ENCODE assay signal across 23 cellular contexts in genomic region chr16:61678182-61678581, GRCh38.
DNase-seq lines count a peak whose midpoint lies in the region; ATAC-seq, FAIRE-seq and TF ChIP-seq lines count a peak whose summit lies in the region.
"Had no signal": no experiment of that assay in that cellular context is flagged by ENCODE, and none has a peak within 500 bp of the region (broad histone marks: within the 10 kb centered on the region; RNA-seq: fewer than 3 reads in every experiment).

No MANE protein-coding gene starts in this region.

- H2BK12ac ChIP-seq in H9 (ENCODE audit: insufficient read length, low read depth, low read length) = no peak overlapping the region

- H3K4me1 ChIP-seq in HepG2 (ENCODE audit: insufficient read depth, low read length) = no peaks in the 10 kb centered on the region
- no peaks in the 10 kb centered on the region for H3K4me1 ChIP-seq in right lobe of liver
- H3K4me1 ChIP-seq in H9 (ENCODE audit: insufficient read depth, low read length) = peaks cover 6% of the 10 kb centered on the region; the same call in 1 of the 2 replicates
- H3K4me1 ChIP-seq in GM12878 (ENCODE audit: control insufficient read depth, insufficient read depth, low read length) = no peaks in the 10 kb centered on the region
- H3K4me1 ChIP-seq in colonic mucosa = no peaks in the 10 kb centered on the region

- no peak overlapping the region for H4K8ac ChIP-seq in H9 (replicated peaks; ENCODE audit: insufficient read length, low read depth, low read length)

- H3K27me3 ChIP-seq in HepG2 (ENCODE audit: control insufficient read depth in 1 of 2, insufficient read depth in 2 of 2, low read length in 2 of 2) (no peaks in the 10 kb centered on the region), right lobe of liver (no peaks in the 10 kb centered on the region), H9 (ENCODE audit: insufficient read depth, low read length) (no peaks in the 10 kb centered on the region), GM12878 (replicated peaks in 1 of 2; ENCODE audit: control insufficient read depth in 2 of 2, insufficient read depth in 2 of 2, low read length in 1 of 2) (no peaks in the 10 kb centered on the region), colonic mucosa (no peaks in the 10 kb centered on the region), MG63 (no peaks in the 10 kb centered on the region)
- H3K27me3 ChIP-seq: BLaER1 treated with 17β-estradiol and CSF1 and Interleukin-3, amounts not matched to agents 10 nM and 100 nM had no signal

- H4K91ac ChIP-seq in H9 (ENCODE audit: insufficient read length, low read depth, low read length) = no peak overlapping the region

- POLR2A ChIA-PET in HepG2 (lab: Yijun Ruan, JAX) (no interaction called here), GM12878 (lab: Charles Lee) (no interaction called here)

- H3K4me3 ChIP-seq in HepG2 (replicated peaks in 1 of 3; ENCODE audit: insufficient read depth in 1 of 3, low read depth in 2 of 3, low read length in 3 of 3) (no peak overlapping the region), right lobe of liver (no peak overlapping the region), GM12878 (no peak overlapping the region), colonic mucosa (no peak overlapping the region), MG63 (no peak overlapping the region)
- H3K4me3 ChIP-seq: BLaER1 treated with 17β-estradiol and CSF1 and Interleukin-3, amounts not matched to agents 10 nM and 100 nM had no signal

- H3K27ac ChIP-seq in HepG2 (ENCODE audit: extremely low read length, insufficient read depth, low read length) = no peak overlapping the region
- H3K27ac ChIP-seq in right lobe of liver = no peak overlapping the region
- no peak overlapping the region for H3K27ac ChIP-seq in H9 (ENCODE audit: insufficient read length, low read depth, low read length)
- H3K27ac ChIP-seq in GM12878 (ENCODE audit: control insufficient read depth, insufficient read depth) = no peak overlapping the region
- no peak overlapping the region for H3K27ac ChIP-seq in colonic mucosa
- H3K27ac ChIP-seq: 22Rv1; BLaER1 treated with 17β-estradiol and CSF1 and Interleukin-3, amounts not matched to agents 10 nM and 100 nM had no signal

- TF ChIP-seq RAD21 in HepG2 (CRISPR knock-in tag; IDR thresholded peaks at IDR 0.05) = no peak
- TF ChIP-seq RAD21 in GM12878 (IDR thresholded peaks at IDR 0.05; ENCODE audit: insufficient read depth, low read depth, low read length) = no peak

- H3K27ac Mint-ChIP-seq in H9 = peak overlapping the region in 2 of 3 experiments; percentile 4 to 59; a peak in 2 of 7 replicates
- no peak overlapping the region for H3K27ac Mint-ChIP-seq in stimulated activated effector memory CD8-positive, alpha-beta T cell treated with anti-CD3 and anti-CD28 coated beads, Interleukin-12 subunit alpha, Interleukin-12 subunit beta, amount 100 ng/mL, for 72 hours
- H3K27ac Mint-ChIP-seq: B cell; CD4-positive, alpha-beta T cell; CD8-positive, alpha-beta memory T cell had no signal

- H2BK15ac ChIP-seq in H9 (ENCODE audit: low read depth, low read length) = no peak overlapping the region

- no peak overlapping the region for H3K18ac ChIP-seq in H9 (ENCODE audit: insufficient read length, low read depth, low read length)

- no peak overlapping the region for H3K23ac ChIP-seq in H9 (ENCODE audit: insufficient read length, low read depth, low read length)

- no peak for TF ChIP-seq CTCF in HepG2 (CRISPR knock-in tag; IDR thresholded peaks at IDR 0.05)
- TF ChIP-seq CTCF in right lobe of liver (IDR thresholded peaks at IDR 0.05) = no peak
- no peak for TF ChIP-seq CTCF in H9 (conservative IDR thresholded peaks at IDR 0.05)
- TF ChIP-seq CTCF in GM12878 (IDR thresholded peaks at IDR 0.05 in 2 of 3, conservative IDR thresholded peaks at IDR 0.05 in 1 of 3; ENCODE audit: control insufficient read depth in 2 of 3, extremely low read depth in 1 of 3, insufficient read depth in 1 of 3, low read depth in 3 of 3, low read length in 3 of 3) = no peak
- no peak for TF ChIP-seq CTCF in colonic mucosa (IDR thresholded peaks at IDR 0.05)

- no peak overlapping the region for H2BK5ac ChIP-seq in H9 (ENCODE audit: insufficient read length, low read length)

- H3K4me1 Mint-ChIP-seq in H9 = peaks cover 20 to 24% of the 10 kb centered on the region in 2 experiments
- H3K4me1 Mint-ChIP-seq in stimulated activated effector memory CD8-positive, alpha-beta T cell treated with anti-CD3 and anti-CD28 coated beads, Interleukin-12 subunit alpha, Interleukin-12 subunit beta, amount 100 ng/mL, for 72 hours = no peaks in the 10 kb centered on the region
- H3K4me1 Mint-ChIP-seq: B cell; CD14-positive monocyte; CD8-positive, alpha-beta memory T cell had no signal

- no peak overlapping the region for H3K4me3 Mint-ChIP-seq in H9
- H3K4me3 Mint-ChIP-seq in stimulated activated effector memory CD8-positive, alpha-beta T cell treated with anti-CD3 and anti-CD28 coated beads, Interleukin-12 subunit alpha, Interleukin-12 subunit beta, amount 100 ng/mL, for 72 hours = no peak overlapping the region
- H3K4me3 Mint-ChIP-seq: B cell; CD14-positive monocyte; CD4-positive, alpha-beta T cell; CD8-positive, alpha-beta memory T cell had no signal

- H2BK20ac ChIP-seq in H9 (ENCODE audit: low read depth, low read length, poor library complexity, severe bottlenecking) = no peak overlapping the region

- SMC1A ChIA-PET in GM12878 (lab: Charles Lee; ENCODE audit: uncharacterized antibody, unreplicated experiment) = no interaction called here

- intact Hi-C loops in HepG2 (cut with micrococcal nuclease; ENCODE audit: unreplicated experiment) = no loop called here
- intact Hi-C loops in right lobe of liver (cut with DNase I) = no loop called here
- intact Hi-C loops in GM12878 (cut with micrococcal nuclease; ENCODE audit: unreplicated experiment) = no loop called here
- intact Hi-C loops in colonic mucosa (cut with DNase I) = no loop called here

- DNase-seq in HepG2 (ENCODE audit: low spot score) (no peak), right lobe of liver (no peak), H9 (no peak), GM12878 (ENCODE audit: low read depth, low spot score) (no peak), colonic mucosa (no peak), MG63 (no peak)
- DNase-seq in stimulated activated effector memory CD8-positive, alpha-beta T cell treated with anti-CD3 and anti-CD28 coated beads, Interleukin-12 subunit alpha, Interleukin-12 subunit beta, amount 100 ng/mL, for 72 hours (ENCODE audit: low spot score in 2 of 2) = no peak
- DNase-seq: Calu3; CD4-positive, alpha-beta T cell; CD8-positive, alpha-beta memory T cell; DMS53; DMS79 treated with DMSO at 0.1 percent for 48 hours; GF-D8; GOT3; H7 had no signal

- no peak overlapping the region for H3K14ac ChIP-seq in H9 (ENCODE audit: insufficient read depth, low read length)

- peaks cover 3 to 21% (median 6%) of the 10 kb centered on the region in 3 experiments; a peak in 5 of 7 replicates for H3K36me3 Mint-ChIP-seq in H9 (ENCODE audit: insufficient read depth in 1 of 3, low read depth in 3 of 3)
- H3K36me3 Mint-ChIP-seq in stimulated activated effector memory CD8-positive, alpha-beta T cell treated with anti-CD3 and anti-CD28 coated beads, Interleukin-12 subunit alpha, Interleukin-12 subunit beta, amount 100 ng/mL, for 72 hours = no peaks in the 10 kb centered on the region
- H3K36me3 Mint-ChIP-seq: CD14-positive monocyte had no signal

- H2BK120ac ChIP-seq in H9 (ENCODE audit: low read depth, low read length, poor library complexity, severe bottlenecking) = no peak overlapping the region

- H3K9me3 ChIP-seq in HepG2 (ENCODE audit: low read length) (peaks cover 28% of the 10 kb centered on the region; the same call in 1 of the 2 replicates), right lobe of liver (no peaks in the 10 kb centered on the region), H9 (ENCODE audit: control insufficient read depth, low read depth, low read length) (no peaks in the 10 kb centered on the region), GM12878 (replicated peaks; ENCODE audit: control insufficient read depth, insufficient read depth, low read length) (no peaks in the 10 kb centered on the region), colonic mucosa (no peaks in the 10 kb centered on the region), MG63 (no peaks in the 10 kb centered on the region)
- H3K9me3 ChIP-seq: BLaER1 treated with 17β-estradiol and CSF1 and Interleukin-3, amounts not matched to agents 10 nM and 100 nM had no signal

- H3K4me2 ChIP-seq in HepG2 (ENCODE audit: low read depth, low read length) = no peak overlapping the region
- no peak overlapping the region for H3K4me2 ChIP-seq in H9 (ENCODE audit: insufficient read depth, insufficient read length, low read length)
- no peak overlapping the region for H3K4me2 ChIP-seq in GM12878 (ENCODE audit: control insufficient read depth, insufficient read depth)

- in situ Hi-C loops in HepG2 (cut with HindIII; ENCODE audit: extremely low pct_ligation_motif_present, low pct_unique_long_range_greater_than_20kb) (no loop called here), GM12878 (cut with MboI) (no loop called here)

- H4K20me1 ChIP-seq in HepG2 (ENCODE audit: insufficient read depth, low read length) (no peaks in the 10 kb centered on the region), H9 (ENCODE audit: control insufficient read depth, insufficient read depth, insufficient read length) (no peaks in the 10 kb centered on the region), GM12878 (ENCODE audit: control insufficient read depth, insufficient read depth) (no peaks in the 10 kb centered on the region)
- H4K20me1 ChIP-seq: BLaER1 treated with 17β-estradiol and CSF1 and Interleukin-3, amounts not matched to agents 10 nM and 100 nM had no signal

- H2AFZ ChIP-seq in HepG2 (ENCODE audit: low read length) = no peak overlapping the region
- no peak overlapping the region for H2AFZ ChIP-seq in H9 (ENCODE audit: low read length)
- no peak overlapping the region for H2AFZ ChIP-seq in GM12878 (ENCODE audit: control insufficient read depth, low read depth, low read length)

- TF ChIP-seq EP300 in HepG2 (IDR thresholded peaks at IDR 0.05; ENCODE audit: low read depth in 2 of 2, low read length in 2 of 2) (no peak), HepG2 (CRISPR knock-in tag; IDR thresholded peaks at IDR 0.05; ENCODE audit: borderline replicate concordance) (no peak), GM12878 (IDR thresholded peaks at IDR 0.05; ENCODE audit: borderline replicate concordance in 1 of 2, control insufficient read depth in 1 of 2, low read depth in 2 of 2, low read length in 2 of 2) (no peak)

- H4K5ac ChIP-seq in H9 (ENCODE audit: insufficient read length, low read depth, low read length) = no peak overlapping the region

- CTCF ChIA-PET in HepG2 (lab: Yijun Ruan, JAX; ENCODE audit: low intra/inter-chr PET ratio, low total read pairs) (no interaction called here), GM12878 (lab: Yijun Ruan, JAX) (no interaction called here)

- no peaks in the 10 kb centered on the region for H3K79me1 ChIP-seq in H9 (ENCODE audit: insufficient read depth, low read depth, low read length, poor library complexity, severe bottlenecking)

- no peaks in the 10 kb centered on the region for H3K23me2 ChIP-seq in H9 (ENCODE audit: insufficient read length, low read depth, low read length, poor library complexity, severe bottlenecking)

- no peak overlapping the region for H3K9ac ChIP-seq in HepG2 (ENCODE audit: insufficient read depth, low read depth, low read length)
- no peak overlapping the region for H3K9ac ChIP-seq in H9 (ENCODE audit: extremely low read depth, insufficient read length, low read length)
- H3K9ac ChIP-seq in GM12878 (ENCODE audit: control insufficient read depth, insufficient read depth, low read length) = no peak overlapping the region
- no peak overlapping the region for H3K9ac ChIP-seq in colonic mucosa (ENCODE audit: low read depth in 2 of 2, low read length in 2 of 2)
- H3K9ac ChIP-seq: BLaER1 treated with 17β-estradiol and CSF1 and Interleukin-3, amounts not matched to agents 10 nM and 100 nM had no signal

- H3K36me3 ChIP-seq in HepG2 (replicated peaks in 1 of 2; ENCODE audit: control insufficient read depth in 1 of 2, insufficient read depth in 2 of 2, low read length in 2 of 2) = no peaks in the 10 kb centered on the region
- H3K36me3 ChIP-seq in right lobe of liver = no peaks in the 10 kb centered on the region
- H3K36me3 ChIP-seq in GM12878 (ENCODE audit: control insufficient read depth in 2 of 2, insufficient read depth in 2 of 2, low read length in 1 of 2) = no peaks in the 10 kb centered on the region
- H3K36me3 ChIP-seq in colonic mucosa = no peaks in the 10 kb centered on the region
- H3K36me3 ChIP-seq in MG63 = no peaks in the 10 kb centered on the region
- H3K36me3 ChIP-seq: BLaER1 treated with 17β-estradiol and CSF1 and Interleukin-3, amounts not matched to agents 10 nM and 100 nM had no signal

- no peaks in the 10 kb centered on the region for H3K27me3 Mint-ChIP-seq in H9 (ENCODE audit: low read depth)
- H3K27me3 Mint-ChIP-seq: B cell; CD4-positive, alpha-beta T cell; CD8-positive, alpha-beta memory T cell had no signal

- H3K79me2 ChIP-seq in HepG2 (ENCODE audit: insufficient read depth, low read length) (no peaks in the 10 kb centered on the region), H9 (ENCODE audit: insufficient read depth, low read length) (no peaks in the 10 kb centered on the region), GM12878 (ENCODE audit: control insufficient read depth, insufficient read depth, low read length) (no peaks in the 10 kb centered on the region)

- BruUV-seq in HepG2 (replicated peaks; lab: Mats Ljungman, UMichigan) (no TSS peak), GM12878 (replicated peaks; lab: Mats Ljungman, UMichigan) (no TSS peak)

- RAD21 ChIA-PET in GM12878 (lab: Charles Lee; ENCODE audit: unreplicated experiment) = no interaction called here

- H2AK5ac ChIP-seq in H9 (ENCODE audit: insufficient read length, low read length) = no peak overlapping the region

- peaks cover 8 to 11% of the 10 kb centered on the region in 2 experiments; a peak in 4 of 5 replicates for H3K9me3 Mint-ChIP-seq in H9
- peaks cover 16% of the 10 kb centered on the region for H3K9me3 Mint-ChIP-seq in stimulated activated effector memory CD8-positive, alpha-beta T cell treated with anti-CD3 and anti-CD28 coated beads, Interleukin-12 subunit alpha, Interleukin-12 subunit beta, amount 100 ng/mL, for 72 hours

- FAIRE-seq in HepG2 (lab: Jason Lieb, UNC) (no peak), GM12878 (lab: Jason Lieb, UNC) (no peak)
- FAIRE-seq: A204.1, GM12892, GM19239 had no signal

- H3T11ph ChIP-seq in H9 (ENCODE audit: low read length) = no peak overlapping the region

- H3K4ac ChIP-seq in H9 (ENCODE audit: low read depth, low read length) = no peak overlapping the region

- TF ChIP-seq POLR2A in HepG2 (IDR thresholded peaks at IDR 0.05; ENCODE audit: insufficient read depth in 1 of 2, low read depth in 2 of 2, low read length in 2 of 2) = no peak
- no peak for TF ChIP-seq POLR2A in right lobe of liver (IDR thresholded peaks at IDR 0.05)
- TF ChIP-seq POLR2A in GM12878 (IDR thresholded peaks at IDR 0.05; ENCODE audit: low read depth, low read length) = no peak

- WGBS in HepG2 (ENCODE audit: low lambda C conversion rate) = 6% methylated on average over 3 of the region's 3 CpGs
- WGBS in right lobe of liver (ENCODE audit: insufficient coverage, low coverage, low lambda C conversion rate, missing lambda C conversion rate) = 53% methylated on average over 3 of the region's 3 CpGs
- no CpG with 5 or more reads among the region's 3 CpGs for WGBS in H9 (ENCODE audit: extremely low coverage, insufficient read length, low lambda C conversion rate)
- WGBS in GM12878 (ENCODE audit: insufficient coverage, insufficient replicate concordance, low lambda C conversion rate, missing lambda C conversion rate) = 23% methylated on average over 3 of the region's 3 CpGs

- no peak overlapping the region for H3K56ac ChIP-seq in H9 (ENCODE audit: insufficient read length, low read depth, low read length)

- ATAC-seq in HepG2 (no peak), right lobe of liver (no peak), GM12878 (peak; percentile 46)
- no peak for ATAC-seq in stimulated activated effector memory CD8-positive, alpha-beta T cell treated with anti-CD3 and anti-CD28 coated beads, Interleukin-12 subunit alpha, Interleukin-12 subunit beta, amount 100 ng/mL, for 72 hours
- ATAC-seq: HCT116 had no signal
